In the genomic region with DNA sequence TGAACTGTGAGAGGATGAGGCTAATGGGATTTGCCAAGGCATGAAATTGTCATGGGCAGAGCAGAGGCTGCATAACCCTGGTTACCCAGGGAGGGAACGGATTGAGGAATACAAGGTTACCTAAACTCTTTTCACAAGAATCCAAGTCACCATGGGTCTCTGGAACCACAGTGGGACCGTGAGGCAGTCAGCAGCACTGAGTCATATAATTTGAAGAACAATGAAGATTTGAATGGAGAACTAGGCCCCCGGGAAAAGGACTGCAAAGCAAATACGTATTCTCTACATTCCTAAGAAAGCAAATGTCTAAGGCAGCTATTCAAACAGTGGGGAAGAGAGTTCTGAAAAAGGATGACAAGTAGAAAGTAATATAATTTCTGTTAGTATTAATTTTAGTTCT, we compare ENCODE assay signal across 17 cellular contexts. TPM values are rescaled to one million over a fixed set of nuclear protein-coding genes. Genes with fewer than 3 reads are reported as not detected.
"Had no signal": no experiment of that assay in that cellular context is flagged by ENCODE, and none has a peak within 500 bp of the region (broad histone marks: within the 10 kb centered on the region; RNA-seq: fewer than 3 reads in every experiment).

No MANE protein-coding gene starts in this region.

- H3K27ac ChIP-seq: ascending aorta, breast epithelium, coronary artery, hepatocyte, parathyroid adenoma, spleen, upper lobe of right lung, VCaP had no signal

- DNase-seq: activated CD4-positive, alpha-beta T cell treated with anti-CD3 and anti-CD28 coated beads for 1 hour; activated gamma-delta T cell; effector memory CD4-positive, alpha-beta T cell; foreskin fibroblast; mucosa of descending colon; naive thymus-derived CD4-positive, alpha-beta T cell; spleen; stimulated activated naive B cell treated with anti-CD40 and anti-IgM and Interleukin-4, amounts not matched to agents 10 μg/mL and 1 μg/mL and 100 μg/mL, for 72 hours; upper lobe of right lung had no signal

- H3K9ac ChIP-seq: parathyroid adenoma had no signal

- H3K4me3 ChIP-seq: ascending aorta, breast epithelium, coronary artery, hepatocyte, mucosa of descending colon, spleen, upper lobe of right lung had no signal

- H3K27me3 ChIP-seq: ascending aorta, breast epithelium, hepatocyte, spleen, upper lobe of right lung had no signal

- H3K36me3 ChIP-seq: breast epithelium had no signal

- H3K9me3 ChIP-seq: ascending aorta, breast epithelium, mucosa of descending colon, spleen, upper lobe of right lung had no signal

- H3K4me1 ChIP-seq: ascending aorta, breast epithelium, parathyroid adenoma, spleen, upper lobe of right lung had no signal

RNA-seq across cellular contexts. Expression of gene CAT, which starts 19.8 kb away (rescaled TPM):
- polyA plus RNA-seq: hepatocyte had no signal

RNA-seq across cellular contexts. Expression of gene ELF5, which starts 55.0 kb away (rescaled TPM):
- total RNA-seq: activated CD8-positive, alpha-beta memory T cell treated with anti-CD3 and anti-CD28 coated beads for 36 hours; ascending aorta; lung microvascular endothelial cell; mucosa of descending colon; naive thymus-derived CD4-positive, alpha-beta T cell had no signal
- polyA plus RNA-seq: naive thymus-derived CD4-positive, alpha-beta T cell had no signal
